In the genomic region with DNA sequence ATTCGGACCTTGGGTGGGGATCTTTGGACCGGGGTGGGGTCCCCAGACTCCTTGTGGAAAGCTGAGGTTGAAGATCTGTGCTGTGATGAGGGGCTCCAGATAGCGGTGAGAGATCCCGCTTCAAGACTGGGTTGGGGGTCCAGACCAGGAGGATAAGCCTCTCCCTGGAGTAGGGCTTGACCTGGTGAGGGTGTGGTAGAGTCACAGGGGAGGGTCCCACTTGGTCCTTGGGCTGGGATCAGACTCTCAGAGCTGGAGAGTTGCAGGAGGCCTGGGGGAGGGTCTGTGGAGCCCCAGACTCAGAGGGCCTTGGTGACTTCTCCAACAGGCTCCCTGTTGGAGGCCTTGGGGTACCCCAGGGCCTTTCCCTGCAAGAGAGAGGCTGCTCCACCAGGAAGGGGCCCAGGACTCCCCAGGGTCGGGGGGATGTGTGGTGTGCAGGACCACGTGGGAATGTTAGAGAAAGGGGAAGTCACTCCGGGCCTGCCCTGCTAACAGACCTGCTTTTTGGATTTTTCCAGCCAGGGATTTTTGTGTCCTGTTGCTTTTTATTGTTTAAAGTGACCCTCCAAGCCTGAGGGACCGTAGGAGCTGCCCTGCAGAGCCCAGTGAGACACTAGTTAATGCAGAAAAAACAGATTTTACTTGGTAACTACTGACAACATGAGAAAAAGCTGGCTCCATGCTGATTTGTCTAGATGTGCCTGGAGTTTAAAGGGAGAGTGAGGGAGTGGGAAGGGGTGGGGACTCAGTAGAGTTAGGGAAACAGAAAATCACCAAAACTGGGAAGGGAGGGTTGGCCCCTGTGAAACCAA, we compare ENCODE assay signal across 8 cellular contexts. TPM values are rescaled to one million over a fixed set of nuclear protein-coding genes. Genes with fewer than 3 reads are reported as not detected.
DNase-seq lines count a peak whose midpoint lies in the region; ATAC-seq and TF ChIP-seq lines count a peak whose summit lies in the region.

No MANE protein-coding gene starts in this region.

- H3K4ac ChIP-seq in H9 (ENCODE audit: low read depth, low read length): no peak overlapping the region

- TF ChIP-seq POLR2A in testis (IDR thresholded peaks at IDR 0.05): no peak

- H3K23ac ChIP-seq in H9 (ENCODE audit: insufficient read length, low read depth, low read length): no peak overlapping the region

- H3K9me3 Mint-ChIP-seq in H9: no peaks in the 10 kb centered on the region

- DNase-seq in H9: no peak
- DNase-seq in SK-N-SH: peak; percentile 64
- DNase-seq in medulla oblongata (ENCODE audit: extremely low spot score): peak; percentile 70
- peak; percentile 35 for DNase-seq in testis
- no peak for DNase-seq in LoVo (ENCODE audit: low spot score)

- no peaks in the 10 kb centered on the region for H3K79me1 ChIP-seq in H9 (ENCODE audit: insufficient read depth, low read depth, low read length, poor library complexity, severe bottlenecking)

- peaks cover 29 to 30% of the 10 kb centered on the region in 2 experiments for H3K4me1 Mint-ChIP-seq in H9

- H3K23me2 ChIP-seq in H9 (ENCODE audit: insufficient read length, low read depth, low read length, poor library complexity, severe bottlenecking): no peaks in the 10 kb centered on the region

- H2BK5ac ChIP-seq in H9 (ENCODE audit: insufficient read length, low read length): no peak overlapping the region

- no peak overlapping the region for H3T11ph ChIP-seq in H9 (ENCODE audit: low read length)

- H3K27me3 Mint-ChIP-seq in H9 (ENCODE audit: low read depth): no peaks in the 10 kb centered on the region; the same call in 1 of the 2 replicates

- no peaks in the 10 kb centered on the region for H3K9me2 ChIP-seq in SK-N-SH

- H3K56ac ChIP-seq in H9 (ENCODE audit: insufficient read length, low read depth, low read length): no peak overlapping the region

- no peak overlapping the region for H4K5ac ChIP-seq in H9 (ENCODE audit: insufficient read length, low read depth, low read length)

- peaks cover 6 to 18% (median 8%) of the 10 kb centered on the region in 11 experiments; a peak in 21 of 22 replicates for H3K36me3 ChIP-seq in BLaER1 treated with 17β-estradiol and CSF1 and Interleukin-3, amounts not matched to agents 10 nM and 100 nM
- no peaks in the 10 kb centered on the region for H3K36me3 ChIP-seq in SK-N-SH (replicated peaks in 1 of 2; ENCODE audit: control insufficient read depth in 1 of 2, insufficient read depth in 2 of 2, low read length in 1 of 2)
- no peaks in the 10 kb centered on the region for H3K36me3 ChIP-seq in ectodermal cell (ENCODE audit: control insufficient read depth, insufficient read depth, low read length)
- no peaks in the 10 kb centered on the region for H3K36me3 ChIP-seq in testis (ENCODE audit: low read depth, missing control alignments)

- no peaks in the 10 kb centered on the region for H3K27me3 ChIP-seq in BLaER1 treated with 17β-estradiol and CSF1 and Interleukin-3, amounts not matched to agents 10 nM and 100 nM
- H3K27me3 ChIP-seq in H9 (ENCODE audit: insufficient read depth, low read length) (no peaks in the 10 kb centered on the region), SK-N-SH (ENCODE audit: insufficient read depth) (no peaks in the 10 kb centered on the region), ectodermal cell (ENCODE audit: control insufficient read depth, insufficient read depth, low read length, poor library complexity, severe bottlenecking) (no peaks in the 10 kb centered on the region), testis (no peaks in the 10 kb centered on the region)

- no peak overlapping the region for H4K91ac ChIP-seq in H9 (ENCODE audit: insufficient read length, low read depth, low read length)

- no peak for ATAC-seq in GM21367 (IDR thresholded peaks at IDR 0.05; ENCODE audit: unreplicated experiment)

- peak overlapping the region; percentile 88 to 99 (median 94) for H3K9ac ChIP-seq in BLaER1 treated with 17β-estradiol and CSF1 and Interleukin-3, amounts not matched to agents 10 nM and 100 nM
- H3K9ac ChIP-seq in H9 (ENCODE audit: extremely low read depth, insufficient read length, low read length): no peak overlapping the region
- H3K9ac ChIP-seq in SK-N-SH: peak overlapping the region; percentile 97

- peaks cover 1 to 6% (median 5%) of the 10 kb centered on the region in 3 experiments; a peak in 5 of 7 replicates for H3K36me3 Mint-ChIP-seq in H9 (ENCODE audit: insufficient read depth in 1 of 3, low read depth in 3 of 3)

- peak overlapping the region; percentile 77 to 88 for H3K4me3 Mint-ChIP-seq in H9

- H4K20me1 ChIP-seq in BLaER1 treated with 17β-estradiol and CSF1 and Interleukin-3, amounts not matched to agents 10 nM and 100 nM: peaks cover 0 to 14% (median 2%) of the 10 kb centered on the region in 11 experiments; a peak in 6 of 22 replicates
- H4K20me1 ChIP-seq in H9 (ENCODE audit: control insufficient read depth, insufficient read depth, insufficient read length) (no peaks in the 10 kb centered on the region), SK-N-SH (ENCODE audit: insufficient read depth) (no peaks in the 10 kb centered on the region)

- CTCF ChIA-PET in SK-N-SH (lab: Yijun Ruan, JAX): interaction anchor here (1.2 to 3.5 kb wide), 4 partner anchors 32 to 212 kb away, joined by 3 to 15 read pairs (median 10); no protein-coding TSS in a partner anchor

- H4K8ac ChIP-seq in H9 (replicated peaks; ENCODE audit: insufficient read length, low read depth, low read length): no peak overlapping the region

- no peak overlapping the region for H2BK15ac ChIP-seq in H9 (ENCODE audit: low read depth, low read length)

- peak overlapping the region; percentile 72 for H3K18ac ChIP-seq in H9 (ENCODE audit: insufficient read length, low read depth, low read length)

- POLR2A ChIA-PET in SK-N-SH (lab: Yijun Ruan, JAX): no interaction called here

- peaks cover 28% of the 10 kb centered on the region for H3F3A ChIP-seq in SK-N-SH (replicated peaks; ENCODE audit: insufficient read depth)

- TF ChIP-seq CTCF in H9 (conservative IDR thresholded peaks at IDR 0.05) (no peak), SK-N-SH (IDR thresholded peaks at IDR 0.05) (no peak), testis (IDR thresholded peaks at IDR 0.05) (no peak)

- H2AK5ac ChIP-seq in H9 (ENCODE audit: insufficient read length, low read length): no peak overlapping the region

- intact Hi-C loops in testis (cut with DNase I; ENCODE audit: low total_unique reads): no loop called here

- no peak for TF ChIP-seq EP300 in SK-N-SH (IDR thresholded peaks at IDR 0.05; ENCODE audit: borderline replicate concordance in 1 of 2, low read depth in 1 of 2, low read length in 1 of 2)

- peak overlapping the region; percentile 93 to 99 (median 97) for H3K4me2 ChIP-seq in BLaER1 treated with 17β-estradiol and CSF1 and Interleukin-3, amounts not matched to agents 10 nM and 100 nM
- H3K4me2 ChIP-seq in H9 (ENCODE audit: insufficient read depth, insufficient read length, low read length): peak overlapping the region; percentile 8
- peak overlapping the region; percentile 98 for H3K4me2 ChIP-seq in SK-N-SH

- H3K79me2 ChIP-seq in H9 (ENCODE audit: insufficient read depth, low read length) (no peaks in the 10 kb centered on the region), SK-N-SH (ENCODE audit: insufficient read depth) (peaks cover 84% of the 10 kb centered on the region)

- H2AFZ ChIP-seq in H9 (ENCODE audit: low read length): no peak overlapping the region
- peak overlapping the region; percentile 73; the same call in 1 of the 2 replicates for H2AFZ ChIP-seq in SK-N-SH (ENCODE audit: low read depth)

- H3K4me3 ChIP-seq in BLaER1 treated with 17β-estradiol and CSF1 and Interleukin-3, amounts not matched to agents 10 nM and 100 nM: peak overlapping the region; percentile 71 to 90 (median 82)
- H3K4me3 ChIP-seq in SK-N-SH (ENCODE audit: low read depth in 2 of 2, low read length in 1 of 2) (peak overlapping the region; percentile 73 to 75), ectodermal cell (ENCODE audit: insufficient read depth, low read depth, low read length) (peak overlapping the region; percentile 58), testis (peak overlapping the region; percentile 90 to 93)

- no peak for TF ChIP-seq RAD21 in SK-N-SH (IDR thresholded peaks at IDR 0.05; ENCODE audit: low read length)

- H3K9me3 ChIP-seq in BLaER1 treated with 17β-estradiol and CSF1 and Interleukin-3, amounts not matched to agents 10 nM and 100 nM (replicated peaks in 1 of 11): peaks cover 0 to 10% (median 7%) of the 10 kb centered on the region in 11 experiments; a peak in 18 of 22 replicates
- H3K9me3 ChIP-seq in H9 (ENCODE audit: control insufficient read depth, low read depth, low read length) (no peaks in the 10 kb centered on the region), SK-N-SH (no peaks in the 10 kb centered on the region), ectodermal cell (ENCODE audit: control insufficient read depth, low read length) (no peaks in the 10 kb centered on the region), testis (no peaks in the 10 kb centered on the region)

- WGBS in H9 (ENCODE audit: extremely low coverage, insufficient read length, low lambda C conversion rate): no CpG with 5 or more reads among the region's 8 CpGs
- 4% methylated on average over 8 of the region's 8 CpGs for WGBS in SK-N-SH (ENCODE audit: low lambda C conversion rate)
- 27 to 29% methylated on average over 8 of the region's 8 CpGs for WGBS in ectodermal cell, 2 experiments
- WGBS in testis, 2 donors: 1 to 2% methylated on average over 3 to 8 of the region's 8 CpGs

- peak overlapping the region; percentile 87 to 100 (median 96) for H3K27ac ChIP-seq in BLaER1 treated with 17β-estradiol and CSF1 and Interleukin-3, amounts not matched to agents 10 nM and 100 nM
- H3K27ac ChIP-seq in H9 (ENCODE audit: insufficient read length, low read depth, low read length): no peak overlapping the region
- H3K27ac ChIP-seq in SK-N-SH (ENCODE audit: low read depth in 2 of 2, low read length in 1 of 2): peak overlapping the region; percentile 91 to 96
- peak overlapping the region; percentile 70 for H3K27ac ChIP-seq in ectodermal cell (ENCODE audit: insufficient read depth, low read depth, low read length, poor library complexity, severe bottlenecking)
- H3K27ac ChIP-seq in testis: peak overlapping the region; percentile 97 to 99

- peaks cover 60 to 78% (median 69%) of the 10 kb centered on the region in 10 experiments for H3K4me1 ChIP-seq in BLaER1 treated with 17β-estradiol and CSF1 and Interleukin-3, amounts not matched to agents 10 nM and 100 nM
- peaks cover 2% of the 10 kb centered on the region; the same call in 1 of the 2 replicates for H3K4me1 ChIP-seq in H9 (ENCODE audit: insufficient read depth, low read length)
- H3K4me1 ChIP-seq in SK-N-SH (ENCODE audit: control insufficient read depth in 1 of 2, insufficient read depth in 2 of 2, low read depth in 1 of 2, low read length in 1 of 2): peaks cover 14 to 26% of the 10 kb centered on the region in 2 experiments; a peak in 3 of 4 replicates
- peaks cover 22% of the 10 kb centered on the region for H3K4me1 ChIP-seq in ectodermal cell (ENCODE audit: control insufficient read depth, insufficient read depth, low read length)
- peaks cover 37% of the 10 kb centered on the region for H3K4me1 ChIP-seq in testis

- no peak overlapping the region for H2BK20ac ChIP-seq in H9 (ENCODE audit: low read depth, low read length, poor library complexity, severe bottlenecking)

- H3K27ac Mint-ChIP-seq in H9: peak overlapping the region; percentile 72 to 97 (median 88); a peak in 6 of 7 replicates

- peak overlapping the region; percentile 74 for H3K14ac ChIP-seq in H9 (ENCODE audit: insufficient read depth, low read length)

- no peak overlapping the region for H2BK12ac ChIP-seq in H9 (ENCODE audit: insufficient read length, low read depth, low read length)

- H2BK120ac ChIP-seq in H9 (ENCODE audit: low read depth, low read length, poor library complexity, severe bottlenecking): no peak overlapping the region

RNA-seq across cellular contexts. Expression of gene TXNRD2, which starts 0.7 kb away (rescaled TPM):
- 22.9 and 25.5 TPM in 2 replicates for total RNA-seq in H9 (2021)
- 33.5 and 34.7 TPM in 2 replicates for polyA plus RNA-seq in SK-N-SH (2012; rRNA removed)
- 16.1 and 21.5 TPM in 2 replicates for polyA plus RNA-seq in SK-N-SH (2012; cell fraction: cytosol; rRNA removed)
- 59.6 and 61.9 TPM in 2 replicates for polyA plus RNA-seq in SK-N-SH (2012; cell fraction: nucleus; rRNA removed)
- 15.0 TPM for polyA plus RNA-seq in ectodermal cell (2013, experiment 1 of 4)
- polyA plus RNA-seq in ectodermal cell (2013, experiment 2 of 4): 14.1 TPM
- 10.4 TPM for polyA plus RNA-seq in ectodermal cell (2013, experiment 3 of 4)
- polyA plus RNA-seq in ectodermal cell (2013, experiment 4 of 4): 10.3 TPM
- total RNA-seq in testis: 10 to 100 TPM; 36.6 to 49.9 TPM
- 28.7 TPM for polyA plus RNA-seq in testis (ENCODE audit: insufficient read depth, low read depth, low replicate concordance)

RNA-seq across cellular contexts. Expression of gene COMT, which starts 0.7 kb away (rescaled TPM):
- total RNA-seq in H9 (2021) (42.2 and 43.3 TPM in 2 replicates), testis (100 to 1,000 TPM; 278 to 427 TPM)
- polyA plus RNA-seq in SK-N-SH (2012; rRNA removed) (205 and 343 TPM in 2 replicates), testis (ENCODE audit: insufficient read depth, low read depth, low replicate concordance) (147 TPM)
- 170 and 298 TPM in 2 replicates for polyA plus RNA-seq in SK-N-SH (2012; cell fraction: cytosol; rRNA removed)
- polyA plus RNA-seq in SK-N-SH (2012; cell fraction: nucleus; rRNA removed): 209 and 222 TPM in 2 replicates
- polyA plus RNA-seq in ectodermal cell (2013, experiment 1 of 4): 37.0 TPM
- 37.0 TPM for polyA plus RNA-seq in ectodermal cell (2013, experiment 2 of 4)
- polyA plus RNA-seq in ectodermal cell (2013, experiment 3 of 4): 53.6 TPM
- polyA plus RNA-seq in ectodermal cell (2013, experiment 4 of 4): 59.7 TPM

Comparison
In these comparisons a context has a peak if more than half of its experiments do, and no peak if none do; other contexts are left out.
1. H3K4me2 ChIP-seq: peak in every context shown above with its lines; median percentile 98 in SK-N-SH; 97 in BLaER1 treated with 17β-estradiol and CSF1 and Interleukin-3, amounts not matched to agents 10 nM and 100 nM; 8 in H9.
2. DNase-seq: peak in SK-N-SH (single experiment), medulla oblongata (single experiment) and testis (single experiment); none in H9 (single experiment) and LoVo (single experiment).
3. Peak in every context shown above with its lines, with median percentiles within 50 percentile points of each other: H3K4me3 ChIP-seq.